ENCODE assay signal across 2 cellular contexts in the genomic region with DNA sequence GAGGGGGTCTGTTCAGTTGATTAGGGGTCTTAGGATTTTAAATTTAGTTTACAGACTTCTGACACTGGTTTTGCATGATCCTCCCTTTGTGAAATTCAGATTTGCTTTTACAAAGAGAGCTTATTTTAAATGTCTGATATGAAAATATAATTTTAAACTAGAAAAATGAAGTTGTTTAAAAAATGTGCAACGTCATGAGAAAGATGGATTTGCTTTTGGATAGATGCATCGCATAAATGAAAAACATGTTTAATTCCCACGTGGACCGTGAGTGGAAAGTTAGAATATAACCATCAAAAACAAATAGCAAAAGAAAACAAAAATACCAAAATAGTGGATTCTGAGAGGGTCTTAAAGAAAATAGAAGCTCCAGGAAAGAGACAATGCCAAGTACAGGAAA.
A peak's percentile ranks its signal among the peaks of the same experiment; 100 is the strongest.
TF ChIP-seq lines count a peak whose summit lies in the region.

No MANE protein-coding gene starts in this region.

TF ChIP-seq in HepG2, 621 proteins besides CTCF, POLR2A, EP300 and RAD21:
- TF ChIP-seq MAFF (IDR thresholded peaks at IDR 0.05; ENCODE audit: low read depth, low read length) (peak; percentile 43; the same call in 1 of the 2 replicates), PAX8 (CRISPR knock-in tag; IDR thresholded peaks at IDR 0.05; ENCODE audit: borderline replicate concordance) (no peak), MAFK (conservative IDR thresholded peaks at IDR 0.05 in 1 of 2, IDR thresholded peaks at IDR 0.05 in 1 of 2; ENCODE audit: low read length in 2 of 2) (peak; percentile 19 to 64; a peak in 2 of 4 replicates)

TF ChIP-seq in K562, 482 proteins besides CTCF, POLR2A, EP300 and RAD21:
- TF ChIP-seq NFYB (IDR thresholded peaks at IDR 0.05; ENCODE audit: extremely low read depth, insufficient read length) (no peak), BDP1 (IDR thresholded peaks at IDR 0.05; ENCODE audit: insufficient read depth, insufficient read length) (no peak), C11orf30 (IDR thresholded peaks at IDR 0.05; ENCODE audit: low read depth) (0 out of 2 replicates have a peak, but pooled peaks have one; percentile 13), MAFF (IDR thresholded peaks at IDR 0.05; ENCODE audit: low read length) (peak; percentile 36; the same call in 1 of the 2 replicates), KLF13 (tag; IDR thresholded peaks at IDR 0.05; ENCODE audit: borderline replicate concordance, low read depth) (no peak), ZNF431 (CRISPR knock-in tag; IDR thresholded peaks at IDR 0.05) (no peak), FUS (optimal IDR thresholded peaks at IDR 0.05; ENCODE audit: low read depth, low read length) (no peak), KLF1 (tag; IDR thresholded peaks at IDR 0.05) (no peak), MAFK (IDR thresholded peaks at IDR 0.05; ENCODE audit: low read length) (peak; percentile 29; the same call in 1 of the 2 replicates), NCOR1 (IDR thresholded peaks at IDR 0.05) (no peak), ZNF316 (IDR thresholded peaks at IDR 0.05) (peak; percentile 51; the same call in 1 of the 2 replicates), STAG1 (CRISPR knock-in tag; IDR thresholded peaks at IDR 0.05; ENCODE audit: borderline replicate concordance) (no peak), ZNF707 (CRISPR knock-in tag; conservative IDR thresholded peaks at IDR 0.05) (no peak), MIER1 (IDR thresholded peaks at IDR 0.05; ENCODE audit: low read depth) (no peak)
